ENCODE assay signal across 16 cellular contexts in genomic region chr3:109316162-109316730, GRCh38. TPM values are rescaled to one million over a fixed set of nuclear protein-coding genes. Genes with fewer than 3 reads are reported as not detected.
"Had no signal": no experiment of that assay in that cellular context is flagged by ENCODE, and none has a peak within 500 bp of the region (broad histone marks: within the 10 kb centered on the region; RNA-seq: fewer than 3 reads in every experiment).

Gene DPPA2, minus strand, starts transcription at chr3:109316517. Its CDS starts 1,975 bp downstream, at chr3:109314542.

- H2AFZ ChIP-seq: parathyroid adenoma had no signal

- DNase-seq: activated CD4-positive, CD25-positive, alpha-beta regulatory T cell; activated effector memory CD4-positive, alpha-beta T cell treated with anti-CD3 and anti-CD28 coated beads, Interleukin-2, amount 50 U/mL, for 16 hours; activated T-cell treated with anti-CD3 and anti-CD28 coated beads, Interleukin-2, amount 50 U/mL, for 1 hour; amniotic stem cell; brain microvascular endothelial cell; cerebellar nuclear complex; dermis blood vessel endothelial cell; T-helper 17 cell; thyroid gland had no signal

- H3K4me1 Mint-ChIP-seq: T-helper 17 cell had no signal

- H3K4me3 ChIP-seq: esophagus muscularis mucosa, skin epidermis, thyroid gland, vagina had no signal

- H3K4me1 ChIP-seq: esophagus muscularis mucosa, parathyroid adenoma, thyroid gland, vagina had no signal

- H3K79me2 ChIP-seq: parathyroid adenoma had no signal

- H3K36me3 Mint-ChIP-seq: activated naive CD4-positive, alpha-beta T cell treated with anti-CD3 and anti-CD28 coated beads, Interleukin-2, amount 50 U/mL, for 72 hours had no signal

- H3K27me3 Mint-ChIP-seq: T-helper 17 cell had no signal

- H3K27ac Mint-ChIP-seq: activated naive CD4-positive, alpha-beta T cell treated with anti-CD3 and anti-CD28 coated beads, Interleukin-2, amount 50 U/mL, for 72 hours; T-helper 17 cell had no signal

- H3K27ac ChIP-seq: brain microvascular endothelial cell, esophagus muscularis mucosa, parathyroid adenoma, skin epidermis, thyroid gland, vagina had no signal

- ATAC-seq: activated naive CD4-positive, alpha-beta T cell treated with anti-CD3 and anti-CD28 coated beads, Interleukin-2, amount 50 U/mL, for 72 hours; T-helper 17 cell had no signal

- H3K9ac ChIP-seq: parathyroid adenoma had no signal

- H3K9me3 ChIP-seq: esophagus muscularis mucosa, thyroid gland, vagina had no signal

- H3K27me3 ChIP-seq: brain microvascular endothelial cell, esophagus muscularis mucosa, thyroid gland, vagina had no signal

- H3K36me3 ChIP-seq: brain microvascular endothelial cell, esophagus muscularis mucosa, thyroid gland, vagina had no signal

- H3K9me3 Mint-ChIP-seq: activated naive CD4-positive, alpha-beta T cell treated with anti-CD3 and anti-CD28 coated beads, Interleukin-2, amount 50 U/mL, for 72 hours had no signal

- H3K4me3 Mint-ChIP-seq: T-helper 17 cell had no signal

RNA-seq across cellular contexts. Expression of gene DPPA2, which starts in this region (rescaled TPM):
- total RNA-seq: activated naive CD4-positive, alpha-beta T cell treated with anti-CD3 and anti-CD28 coated beads, Interleukin-2, amount 50 U/mL, for 72 hours; dermis blood vessel endothelial cell; esophagus muscularis mucosa; fibroblast of villous mesenchyme; lower leg skin; T-helper 17 cell; thyroid gland; vagina had no signal
